ENCODE assay signal across 7 cellular contexts in genomic region chr3:43105224-43105596, GRCh38. TPM values are rescaled to one million over a fixed set of nuclear protein-coding genes. Genes with fewer than 3 reads are reported as not detected.
A peak's percentile ranks its signal among the peaks of the same experiment; 100 is the strongest.
DNase-seq lines count a peak whose midpoint lies in the region; ATAC-seq and TF ChIP-seq lines count a peak whose summit lies in the region.

No MANE protein-coding gene starts in this region.

- H3K4me1 Mint-ChIP-seq in activated T-helper 2 cell treated with anti-CD3 and anti-CD28 coated beads, Interferon-gamma antibody, Interleukin-2, Interleukin-4, amounts not matched to agents 10 μg/mL and 5 μg/mL and 100 μg/mL, durations not matched to agents 14 hours and 24 hours and 36 hours (ENCODE audit: low read depth), result peaks cover 5% of the 10 kb centered on the region

- H3K9me3 ChIP-seq in hepatocyte (ENCODE audit: low read depth) (no peaks in the 10 kb centered on the region), spleen (no peaks in the 10 kb centered on the region)

- TF ChIP-seq CTCF in hepatocyte (IDR thresholded peaks at IDR 0.05; ENCODE audit: poor library complexity), result no peak
- no peak for TF ChIP-seq CTCF in spleen (IDR thresholded peaks at IDR 0.05 in 8 of 11, conservative IDR thresholded peaks at IDR 0.05 in 3 of 11)

- H3K27me3 Mint-ChIP-seq in activated T-helper 2 cell treated with anti-CD3 and anti-CD28 coated beads, Interferon-gamma antibody, Interleukin-2, Interleukin-4, amounts not matched to agents 10 μg/mL and 5 μg/mL and 100 μg/mL, durations not matched to agents 14 hours and 24 hours and 36 hours (ENCODE audit: low read depth), result peaks cover 13% of the 10 kb centered on the region

- H2AFZ ChIP-seq in hepatocyte, result peak overlapping the region; percentile 92

- H3K4me3 ChIP-seq in Jurkat, Clone E6-1 (ENCODE audit: low read length), result peak overlapping the region; percentile 69
- peak overlapping the region; percentile 53 for H3K4me3 ChIP-seq in hepatocyte
- H3K4me3 ChIP-seq in spleen, result peak overlapping the region; percentile 65 to 93 (median 79)

- TF ChIP-seq POLR2A in spleen (IDR thresholded peaks at IDR 0.05), result no peak

- intact Hi-C loops in activated T-helper 2 cell treated with anti-CD3 and anti-CD28 coated beads, Interferon-gamma antibody, Interleukin-2, Interleukin-4, amounts not matched to agents 10 μg/mL and 5 μg/mL and 100 μg/mL, durations not matched to agents 14 hours and 24 hours and 36 hours (cut with micrococcal nuclease), result no loop called here
- intact Hi-C loops in spleen (cut with DNase I; ENCODE audit: low total_unique reads), result no loop called here

- H3K36me3 ChIP-seq in hepatocyte (replicated peaks; ENCODE audit: insufficient read depth, low read depth) (no peaks in the 10 kb centered on the region), spleen (no peaks in the 10 kb centered on the region)

- peak overlapping the region; percentile 33 for H3K4me3 Mint-ChIP-seq in activated T-helper 2 cell treated with anti-CD3 and anti-CD28 coated beads, Interferon-gamma antibody, Interleukin-2, Interleukin-4, amounts not matched to agents 10 μg/mL and 5 μg/mL and 100 μg/mL, durations not matched to agents 14 hours and 24 hours and 36 hours (ENCODE audit: low read depth)

- peak overlapping the region; percentile 83 for H3K4me2 ChIP-seq in hepatocyte

- H3K36me3 Mint-ChIP-seq in activated T-helper 2 cell treated with anti-CD3 and anti-CD28 coated beads, Interferon-gamma antibody, Interleukin-2, Interleukin-4, amounts not matched to agents 10 μg/mL and 5 μg/mL and 100 μg/mL, durations not matched to agents 14 hours and 24 hours and 36 hours (ENCODE audit: low read depth), result no peaks in the 10 kb centered on the region

- H3K79me2 ChIP-seq in hepatocyte, result peaks cover 25% of the 10 kb centered on the region

- no peaks in the 10 kb centered on the region for H3K9me3 Mint-ChIP-seq in activated T-helper 2 cell treated with anti-CD3 and anti-CD28 coated beads, Interferon-gamma antibody, Interleukin-2, Interleukin-4, amounts not matched to agents 10 μg/mL and 5 μg/mL and 100 μg/mL, durations not matched to agents 14 hours and 24 hours and 36 hours

- peaks cover 10% of the 10 kb centered on the region for H3K4me1 ChIP-seq in hepatocyte (ENCODE audit: insufficient read depth)
- peaks cover 5 to 34% (median 15%) of the 10 kb centered on the region in 6 donors for H3K4me1 ChIP-seq in spleen

- no peak for ATAC-seq in HG03108 (IDR thresholded peaks at IDR 0.05; ENCODE audit: unreplicated experiment)

- whole genome bisulfite sequencing in hepatocyte (ENCODE audit: low lambda C conversion rate, missing lambda C conversion rate), result 46% methylated on average over 4 of the region's 19 CpGs
- WGBS in spleen, 5 donors, result 29 to 38% (median 35%) methylated on average over 13 to 19 of the region's 19 CpGs; no CpG with 5 or more reads in 1 of the 5 donors

- no peak for DNase-seq in Jurkat, Clone E6-1 (ENCODE audit: low read depth, low spot score)
- no peak for DNase-seq in activated T-helper 2 cell treated with anti-CD3 and anti-CD28 coated beads, Interferon-gamma antibody, Interleukin-2, Interleukin-4, amounts not matched to agents 10 μg/mL and 5 μg/mL and 100 μg/mL, durations not matched to agents 14 hours and 24 hours and 36 hours (ENCODE audit: low spot score)
- DNase-seq in hepatocyte (ENCODE audit: low spot score) (no peak), spleen (peak; percentile 84), NCI-H774 (lab: John Stamatoyannopoulos, UW) (no peak), kidney glomerular epithelial cell (lab: John Stamatoyannopoulos, UW) (no peak)

- H3K27ac ChIP-seq in hepatocyte (no peak overlapping the region), spleen (no peak overlapping the region)

- H3K27me3 ChIP-seq in hepatocyte (no peaks in the 10 kb centered on the region), spleen (replicated peaks in 1 of 7) (no peaks in the 10 kb centered on the region)

- no peaks in the 10 kb centered on the region for H4K20me1 ChIP-seq in hepatocyte (ENCODE audit: insufficient read depth, poor library complexity, severe bottlenecking)

- H3K27ac Mint-ChIP-seq in activated T-helper 2 cell treated with anti-CD3 and anti-CD28 coated beads, Interferon-gamma antibody, Interleukin-2, Interleukin-4, amounts not matched to agents 10 μg/mL and 5 μg/mL and 100 μg/mL, durations not matched to agents 14 hours and 24 hours and 36 hours, result no peak overlapping the region

- H3K9me2 ChIP-seq in hepatocyte (replicated peaks; ENCODE audit: insufficient read depth), result no peaks in the 10 kb centered on the region

RNA-seq across cellular contexts. Expression of gene POMGNT2, which starts 0.7 kb away (rescaled TPM):
- polyA plus RNA-seq in Jurkat, Clone E6-1 (2012; ENCODE audit: insufficient read depth, insufficient read length), result 23.0 TPM
- 3.9 and 4.1 TPM in 2 replicates for total RNA-seq in activated T-helper 2 cell treated with anti-CD3 and anti-CD28 coated beads, Interferon-gamma antibody, Interleukin-2, Interleukin-4, amounts not matched to agents 10 μg/mL and 5 μg/mL and 100 μg/mL, durations not matched to agents 14 hours and 24 hours and 36 hours
- 27.6 and 31.8 TPM in 2 replicates for total RNA-seq in hepatocyte
- polyA plus RNA-seq in hepatocyte, result 45.6 and 53.6 TPM in 2 replicates
- 10 to 100 TPM in 3 of 7 donors, 1 to 10 TPM in 4; 4.5 to 13.6 (median 8.0) TPM for total RNA-seq in spleen
- 1 to 10 TPM; 2.3 to 3.6 (median 2.9) TPM for polyA plus RNA-seq in spleen
